8 cellular contexts compared by ENCODE assay signal in the genomic region with DNA sequence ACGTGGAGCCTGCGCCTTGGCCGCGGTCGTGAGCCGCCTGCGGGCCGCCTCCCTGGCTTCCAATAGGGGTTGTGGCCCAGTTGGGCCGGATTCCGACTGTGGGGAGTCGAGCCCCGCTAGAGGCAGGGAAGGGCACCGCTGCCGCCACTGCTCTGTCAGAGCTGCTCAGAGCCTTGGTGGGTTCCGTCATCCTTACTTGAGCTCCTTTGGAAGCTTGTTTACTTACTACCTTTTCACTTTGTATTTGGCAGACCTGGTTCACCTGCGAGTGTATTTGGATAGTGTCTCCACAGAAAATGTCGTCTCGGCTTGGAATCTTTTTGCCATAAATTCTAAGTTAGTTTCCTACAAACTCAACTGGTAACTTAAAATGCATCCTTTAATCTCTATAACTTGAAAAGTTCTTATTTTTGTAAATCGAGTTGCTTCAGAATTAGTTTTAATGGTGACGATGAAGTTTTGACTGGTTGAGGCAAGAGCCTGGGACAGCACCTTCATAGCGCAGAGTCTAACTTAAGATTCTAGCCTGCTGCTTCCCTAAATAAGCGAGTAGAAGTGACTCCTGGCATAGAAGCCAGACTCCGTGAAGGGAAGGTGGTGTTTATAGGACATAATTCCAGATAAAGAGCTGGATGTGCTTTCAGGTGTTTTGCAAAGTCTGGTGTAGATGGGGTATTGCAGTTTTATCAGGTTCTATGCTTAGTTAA. TPM values are rescaled to one million over a fixed set of nuclear protein-coding genes. Genes with fewer than 3 reads are reported as not detected.
DNase-seq lines count a peak whose midpoint lies in the region; ATAC-seq and TF ChIP-seq lines count a peak whose summit lies in the region.

No MANE protein-coding gene starts in this region.

- H3K9me2 ChIP-seq in Loucy (replicated peaks; ENCODE audit: low read depth, low read length), result no peaks in the 10 kb centered on the region

- TF ChIP-seq CTCF in GM12865 (IDR thresholded peaks at IDR 0.05; ENCODE audit: insufficient read depth, low read depth, low read length, missing control alignments), result no peak
- TF ChIP-seq CTCF in Loucy (conservative IDR thresholded peaks at IDR 0.05; ENCODE audit: low read length), result no peak
- TF ChIP-seq CTCF in breast epithelium (IDR thresholded peaks at IDR 0.05), result peak in 1 of 3 donors; percentile 20
- no peak for TF ChIP-seq CTCF in vagina (IDR thresholded peaks at IDR 0.05)

- H3K4me3 ChIP-seq in GM12865 (ENCODE audit: low read depth, low read length) (peak overlapping the region; percentile 67), Loucy (ENCODE audit: low read length, poor library complexity, severe bottlenecking) (peak overlapping the region; percentile 75), breast epithelium (peak overlapping the region; percentile 80 to 88 (median 84)), mesodermal cell (ENCODE audit: extremely low read depth, insufficient read depth, low read length, poor library complexity, severe bottlenecking) (peak overlapping the region; percentile 92), vagina (peak overlapping the region; percentile 72 to 83)

- H3K9me3 ChIP-seq in Loucy (ENCODE audit: insufficient read depth, low read depth, low read length) (no peaks in the 10 kb centered on the region), breast epithelium (no peaks in the 10 kb centered on the region), mesodermal cell (ENCODE audit: control insufficient read depth, low read length) (no peaks in the 10 kb centered on the region), vagina (no peaks in the 10 kb centered on the region)

- peak overlapping the region; percentile 83 for H3K4me2 ChIP-seq in Loucy (ENCODE audit: low read depth, low read length, poor library complexity, severe bottlenecking)

- H3K27me3 ChIP-seq in Loucy (ENCODE audit: insufficient read depth, low read length, poor library complexity, severe bottlenecking), result no peaks in the 10 kb centered on the region
- no peaks in the 10 kb centered on the region for H3K27me3 ChIP-seq in breast epithelium
- no peaks in the 10 kb centered on the region for H3K27me3 ChIP-seq in vagina

- TF ChIP-seq POLR2A in breast epithelium (IDR thresholded peaks at IDR 0.05) (no peak), vagina (IDR thresholded peaks at IDR 0.05) (no peak)

- H3K4me1 ChIP-seq in Loucy (ENCODE audit: insufficient read depth, low read length, poor library complexity, severe bottlenecking) (peaks cover 24% of the 10 kb centered on the region), breast epithelium (peaks cover 2 to 4% of the 10 kb centered on the region in 2 donors), mesodermal cell (ENCODE audit: control insufficient read depth, insufficient read depth, low read length, poor library complexity, severe bottlenecking) (peaks cover 28% of the 10 kb centered on the region), vagina (peaks cover 41% of the 10 kb centered on the region)

- peaks cover 32% of the 10 kb centered on the region for H4K20me1 ChIP-seq in Loucy (ENCODE audit: insufficient read depth, low read length, poor library complexity, severe bottlenecking)

- H3K27ac ChIP-seq in breast epithelium (peak overlapping the region; percentile 89 to 96), mesodermal cell (ENCODE audit: low read depth, low read length, severe bottlenecking) (peak overlapping the region; percentile 94), vagina (peak overlapping the region; percentile 88)

- peak overlapping the region; percentile 73 for H3K9ac ChIP-seq in Loucy (ENCODE audit: low read depth, low read length, poor library complexity, severe bottlenecking)

- peaks cover 16% of the 10 kb centered on the region; the same call in 1 of the 2 replicates for H3K79me2 ChIP-seq in Loucy (ENCODE audit: insufficient read depth, low read length)

- H3F3A ChIP-seq in Loucy (ENCODE audit: low read depth), result no peaks in the 10 kb centered on the region

- no peak for DNase-seq in GM12865 (ENCODE audit: low read depth)
- no peak for DNase-seq in breast epithelium (ENCODE audit: low spot score in 2 of 2)
- no peak for DNase-seq in vagina (ENCODE audit: extremely low spot score in 2 of 2)
- no peak for DNase-seq in glomerular visceral epithelial cell (ENCODE audit: extremely low spot score)

- 3 to 7% methylated on average over 16 to 19 of the region's 23 CpGs for WGBS in mesodermal cell (ENCODE audit: insufficient coverage in 2 of 2), 2 experiments

- H2AFZ ChIP-seq in Loucy (ENCODE audit: low read length), result peak overlapping the region; percentile 89

- intact Hi-C loops in breast epithelium (cut with DNase I; ENCODE audit: low total_unique reads) (no loop called here), vagina (cut with DNase I) (no loop called here)

- H3K36me3 ChIP-seq in Loucy (ENCODE audit: insufficient read depth, low read length) (no peaks in the 10 kb centered on the region), breast epithelium (no peaks in the 10 kb centered on the region), mesodermal cell (ENCODE audit: control insufficient read depth, insufficient read depth, low read length) (peaks cover 13% of the 10 kb centered on the region), vagina (no peaks in the 10 kb centered on the region)

- ATAC-seq in GM21576 (IDR thresholded peaks at IDR 0.05; ENCODE audit: unreplicated experiment) (peak; percentile 26), HG02588 (IDR thresholded peaks at IDR 0.05; ENCODE audit: unreplicated experiment) (no peak)

RNA-seq across cellular contexts. Expression of gene DAG1, which starts 0.8 kb away (rescaled TPM):
- total RNA-seq in breast epithelium, result 10 to 100 TPM; 37.1 to 56.6 (median 44.6) TPM
- 47.8 TPM for polyA plus RNA-seq in mesodermal cell (2013, experiment 1 of 2)
- 43.1 TPM for polyA plus RNA-seq in mesodermal cell (2013, experiment 2 of 2)
- total RNA-seq in vagina, result 46.7 TPM

RNA-seq across cellular contexts. Expression of gene NICN1, which starts 41.7 kb away (rescaled TPM):
- total RNA-seq in breast epithelium, result 10 to 100 TPM in 1 of 3 donors, 1 to 10 TPM in 2; 4.5 to 14.0 (median 5.2) TPM
- 18.2 TPM for polyA plus RNA-seq in mesodermal cell (2013, experiment 1 of 2)
- polyA plus RNA-seq in mesodermal cell (2013, experiment 2 of 2), result 23.0 TPM
- total RNA-seq in vagina, result 5.9 TPM

RNA-seq across cellular contexts. Expression of gene AMT, which starts 48.6 kb away (rescaled TPM):
- total RNA-seq in breast epithelium, result 1 to 10 TPM; 2.7 to 8.3 (median 3.6) TPM
- 15.9 TPM for polyA plus RNA-seq in mesodermal cell (2013, experiment 1 of 2)
- polyA plus RNA-seq in mesodermal cell (2013, experiment 2 of 2), result 18.6 TPM
- total RNA-seq in vagina, result 6.1 TPM

RNA-seq across cellular contexts. Expression of gene TCTA, which starts 58.6 kb away (rescaled TPM):
- total RNA-seq in breast epithelium (10 to 100 TPM; 22.6 to 29.0 (median 25.9) TPM), vagina (16.7 TPM)
- 8.6 TPM for polyA plus RNA-seq in mesodermal cell (2013, experiment 1 of 2)
- 9.0 TPM for polyA plus RNA-seq in mesodermal cell (2013, experiment 2 of 2)

RNA-seq across cellular contexts. Expression of gene RHOA, which starts 59.1 kb away (rescaled TPM):
- 100 to 1,000 TPM; 314 to 686 (median 317) TPM for total RNA-seq in breast epithelium
- polyA plus RNA-seq in mesodermal cell (2013, experiment 1 of 2), result 591 TPM
- polyA plus RNA-seq in mesodermal cell (2013, experiment 2 of 2), result 531 TPM
- total RNA-seq in vagina, result 377 TPM
